Comparison of ENCODE assay signal across 9 cellular contexts in genomic region chr15:52261026-52261425, GRCh38. TPM values are rescaled to one million over a fixed set of nuclear protein-coding genes. Genes with fewer than 3 reads are reported as not detected.
DNase-seq lines count a peak whose midpoint lies in the region; TF ChIP-seq lines count a peak whose summit lies in the region.
"Had no signal": no experiment of that assay in that cellular context is flagged by ENCODE, and none has a peak within 500 bp of the region (broad histone marks: within the 10 kb centered on the region; RNA-seq: fewer than 3 reads in every experiment).

No MANE protein-coding gene starts in this region.

- peaks cover 15% of the 10 kb centered on the region for H3K36me3 Mint-ChIP-seq in activated naive CD4-positive, alpha-beta T cell treated with anti-CD3 and anti-CD28 coated beads, Interleukin-2, amount 10 ng/mL, durations not matched to agents 7 days and 5 days
- no peaks in the 10 kb centered on the region for H3K36me3 Mint-ChIP-seq in activated naive CD4-positive, alpha-beta T cell treated with anti-CD3 and anti-CD28 coated beads for 36 hours (ENCODE audit: low read depth)
- H3K36me3 Mint-ChIP-seq in activated T-helper 2 cell treated with anti-CD3 and anti-CD28 coated beads, Interferon-gamma antibody, Interleukin-2, Interleukin-4, amounts not matched to agents 10 μg/mL and 5 μg/mL and 100 μg/mL, durations not matched to agents 14 hours and 24 hours and 36 hours (ENCODE audit: low read depth) = peaks cover 11% of the 10 kb centered on the region
- H3K36me3 Mint-ChIP-seq in CD14-positive monocyte = no peaks in the 10 kb centered on the region

- peak overlapping the region; percentile 94 for H3K27ac Mint-ChIP-seq in activated naive CD4-positive, alpha-beta T cell treated with anti-CD3 and anti-CD28 coated beads, Interleukin-2, amount 10 ng/mL, durations not matched to agents 7 days and 5 days
- H3K27ac Mint-ChIP-seq in activated naive CD4-positive, alpha-beta T cell treated with anti-CD3 and anti-CD28 coated beads for 36 hours = no peak overlapping the region
- peak overlapping the region; percentile 84 for H3K27ac Mint-ChIP-seq in activated T-helper 2 cell treated with anti-CD3 and anti-CD28 coated beads, Interferon-gamma antibody, Interleukin-2, Interleukin-4, amounts not matched to agents 10 μg/mL and 5 μg/mL and 100 μg/mL, durations not matched to agents 14 hours and 24 hours and 36 hours
- H3K27ac Mint-ChIP-seq in CD14-positive monocyte = no peak overlapping the region

- H3K9me3 ChIP-seq in thyroid gland = no peaks in the 10 kb centered on the region
- H3K9me3 ChIP-seq: right lobe of liver had no signal

- peak overlapping the region; percentile 61 for H3K27ac ChIP-seq in mesendoderm (ENCODE audit: low read depth, low read length)
- peak overlapping the region; percentile 84 to 98 (median 88) for H3K27ac ChIP-seq in thyroid gland
- H3K27ac ChIP-seq: right lobe of liver had no signal

- peak overlapping the region; percentile 91 for H2BK5ac ChIP-seq in mesendoderm (ENCODE audit: low read length)

- H3K27me3 ChIP-seq in mesendoderm (ENCODE audit: insufficient read depth, low read length, poor library complexity) (no peaks in the 10 kb centered on the region), thyroid gland (no peaks in the 10 kb centered on the region)
- H3K27me3 ChIP-seq: right lobe of liver had no signal

- H3K9ac ChIP-seq in mesendoderm (ENCODE audit: low read length) = peak overlapping the region; percentile 35

- H3K27me3 Mint-ChIP-seq in activated naive CD4-positive, alpha-beta T cell treated with anti-CD3 and anti-CD28 coated beads, Interleukin-2, amount 10 ng/mL, durations not matched to agents 7 days and 5 days = peaks cover 5% of the 10 kb centered on the region
- no peaks in the 10 kb centered on the region for H3K27me3 Mint-ChIP-seq in activated naive CD4-positive, alpha-beta T cell treated with anti-CD3 and anti-CD28 coated beads for 36 hours (ENCODE audit: low read depth)
- no peaks in the 10 kb centered on the region for H3K27me3 Mint-ChIP-seq in activated T-helper 2 cell treated with anti-CD3 and anti-CD28 coated beads, Interferon-gamma antibody, Interleukin-2, Interleukin-4, amounts not matched to agents 10 μg/mL and 5 μg/mL and 100 μg/mL, durations not matched to agents 14 hours and 24 hours and 36 hours (ENCODE audit: low read depth)
- peaks cover 0 to 2% (median 1%) of the 10 kb centered on the region in 3 donors for H3K27me3 Mint-ChIP-seq in CD14-positive monocyte (ENCODE audit: low read depth in 3 of 3)

- no peak overlapping the region for H3K23ac ChIP-seq in mesendoderm (ENCODE audit: low read length)

- H3K4me1 ChIP-seq in mesendoderm (ENCODE audit: control insufficient read depth, low read depth, low read length) = peaks cover 9% of the 10 kb centered on the region
- peaks cover 21 to 33% of the 10 kb centered on the region in 2 donors for H3K4me1 ChIP-seq in thyroid gland
- H3K4me1 ChIP-seq: right lobe of liver had no signal

- peak overlapping the region; percentile 80 for H3K56ac ChIP-seq in mesendoderm (ENCODE audit: low read length)

- no peak for DNase-seq in activated naive CD4-positive, alpha-beta T cell treated with anti-CD3 and anti-CD28 coated beads, Interleukin-2, amount 10 ng/mL, durations not matched to agents 7 days and 5 days
- DNase-seq in activated naive CD4-positive, alpha-beta T cell treated with anti-CD3 and anti-CD28 coated beads for 36 hours = no peak
- DNase-seq in activated T-helper 2 cell treated with anti-CD3 and anti-CD28 coated beads, Interferon-gamma antibody, Interleukin-2, Interleukin-4, amounts not matched to agents 10 μg/mL and 5 μg/mL and 100 μg/mL, durations not matched to agents 14 hours and 24 hours and 36 hours (ENCODE audit: low spot score) = no peak
- DNase-seq in mesendoderm (no peak), thyroid gland (no peak), erythroblast (lab: John Stamatoyannopoulos, UW) (no peak), NCI-H2081 (lab: John Stamatoyannopoulos, UW) (no peak), CD14-positive monocyte (ENCODE audit: low spot score) (no peak)
- DNase-seq: right lobe of liver had no signal

- no peaks in the 10 kb centered on the region for H3K79me2 ChIP-seq in mesendoderm (ENCODE audit: control insufficient read depth, insufficient read depth, low read length)

- H3K4ac ChIP-seq in mesendoderm (ENCODE audit: low read depth, low read length) = peak overlapping the region; percentile 1

- peak overlapping the region; percentile 3 for H2BK120ac ChIP-seq in mesendoderm (ENCODE audit: low read depth, low read length)

- no CpG with 5 or more reads among the region's 10 CpGs for WGBS in mesendoderm (ENCODE audit: extremely low coverage, insufficient coverage, low lambda C conversion rate)
- 95 to 100% methylated on average over 6 to 10 of the region's 10 CpGs for WGBS in thyroid gland, 2 donors

- H3K4me1 Mint-ChIP-seq in activated naive CD4-positive, alpha-beta T cell treated with anti-CD3 and anti-CD28 coated beads, Interleukin-2, amount 10 ng/mL, durations not matched to agents 7 days and 5 days = peaks cover 75% of the 10 kb centered on the region
- peaks cover 37% of the 10 kb centered on the region for H3K4me1 Mint-ChIP-seq in activated naive CD4-positive, alpha-beta T cell treated with anti-CD3 and anti-CD28 coated beads for 36 hours (ENCODE audit: low read depth)
- peaks cover 46% of the 10 kb centered on the region for H3K4me1 Mint-ChIP-seq in activated T-helper 2 cell treated with anti-CD3 and anti-CD28 coated beads, Interferon-gamma antibody, Interleukin-2, Interleukin-4, amounts not matched to agents 10 μg/mL and 5 μg/mL and 100 μg/mL, durations not matched to agents 14 hours and 24 hours and 36 hours (ENCODE audit: low read depth)
- H3K4me1 Mint-ChIP-seq in CD14-positive monocyte = peaks cover 17% of the 10 kb centered on the region

- H2AK5ac ChIP-seq in mesendoderm (ENCODE audit: low read length) = peak overlapping the region; percentile 74

- H3K9me3 Mint-ChIP-seq in activated naive CD4-positive, alpha-beta T cell treated with anti-CD3 and anti-CD28 coated beads, Interleukin-2, amount 10 ng/mL, durations not matched to agents 7 days and 5 days = no peaks in the 10 kb centered on the region
- H3K9me3 Mint-ChIP-seq in activated naive CD4-positive, alpha-beta T cell treated with anti-CD3 and anti-CD28 coated beads for 36 hours = no peaks in the 10 kb centered on the region
- no peaks in the 10 kb centered on the region for H3K9me3 Mint-ChIP-seq in activated T-helper 2 cell treated with anti-CD3 and anti-CD28 coated beads, Interferon-gamma antibody, Interleukin-2, Interleukin-4, amounts not matched to agents 10 μg/mL and 5 μg/mL and 100 μg/mL, durations not matched to agents 14 hours and 24 hours and 36 hours
- no peaks in the 10 kb centered on the region for H3K9me3 Mint-ChIP-seq in CD14-positive monocyte

- H3K36me3 ChIP-seq in mesendoderm (ENCODE audit: control insufficient read depth, insufficient read depth, low read length) = no peaks in the 10 kb centered on the region
- peaks cover 9 to 10% of the 10 kb centered on the region in 2 donors for H3K36me3 ChIP-seq in thyroid gland
- H3K36me3 ChIP-seq: right lobe of liver had no signal

- H3K18ac ChIP-seq in mesendoderm (ENCODE audit: low read length) = peak overlapping the region; percentile 55

- no peaks in the 10 kb centered on the region for H3K79me1 ChIP-seq in mesendoderm (ENCODE audit: low read length)

- no peak overlapping the region for H3K4me3 Mint-ChIP-seq in activated naive CD4-positive, alpha-beta T cell treated with anti-CD3 and anti-CD28 coated beads, Interleukin-2, amount 10 ng/mL, durations not matched to agents 7 days and 5 days
- no peak overlapping the region for H3K4me3 Mint-ChIP-seq in activated naive CD4-positive, alpha-beta T cell treated with anti-CD3 and anti-CD28 coated beads for 36 hours
- no peak overlapping the region for H3K4me3 Mint-ChIP-seq in activated T-helper 2 cell treated with anti-CD3 and anti-CD28 coated beads, Interferon-gamma antibody, Interleukin-2, Interleukin-4, amounts not matched to agents 10 μg/mL and 5 μg/mL and 100 μg/mL, durations not matched to agents 14 hours and 24 hours and 36 hours (ENCODE audit: low read depth)
- H3K4me3 Mint-ChIP-seq in CD14-positive monocyte = no peak overlapping the region

- H4K8ac ChIP-seq in mesendoderm (ENCODE audit: low read depth, low read length) = no peak overlapping the region

- intact Hi-C loops in activated naive CD4-positive, alpha-beta T cell treated with anti-CD3 and anti-CD28 coated beads for 36 hours (cut with micrococcal nuclease) = no loop called here
- intact Hi-C loops in activated T-helper 2 cell treated with anti-CD3 and anti-CD28 coated beads, Interferon-gamma antibody, Interleukin-2, Interleukin-4, amounts not matched to agents 10 μg/mL and 5 μg/mL and 100 μg/mL, durations not matched to agents 14 hours and 24 hours and 36 hours (cut with micrococcal nuclease) = no loop called here
- intact Hi-C loops in thyroid gland (cut with DNase I) = no loop called here
- intact Hi-C loops in CD14-positive monocyte (cut with micrococcal nuclease) = no loop called here

- H3K4me3 ChIP-seq in mesendoderm (ENCODE audit: low read length) (no peak overlapping the region), thyroid gland (replicated peaks in 1 of 3) (no peak overlapping the region)
- H3K4me3 ChIP-seq: right lobe of liver had no signal

- TF ChIP-seq POLR2A in thyroid gland (IDR thresholded peaks at IDR 0.05) (no peak), erythroblast (IDR thresholded peaks at IDR 0.05; ENCODE audit: low read length) (no peak)

- no peak overlapping the region for H2BK15ac ChIP-seq in mesendoderm (replicated peaks; ENCODE audit: low read depth)

- no peak for TF ChIP-seq CTCF in thyroid gland (IDR thresholded peaks at IDR 0.05)
- TF ChIP-seq CTCF in CD14-positive monocyte (IDR thresholded peaks at IDR 0.05) = no peak

- CTCF ChIA-PET in activated naive CD4-positive, alpha-beta T cell treated with anti-CD3 and anti-CD28 coated beads, Interleukin-2, amount 10 ng/mL, durations not matched to agents 7 days and 5 days (lab: Charles Lee) = interaction anchor here (0.6 to 2.7 kb wide), 7 partner anchors 34 to 474 kb away, joined by 3 to 14 read pairs (median 3); partner anchors contain the start of gene MYO5C
- CTCF ChIA-PET in activated naive CD4-positive, alpha-beta T cell treated with anti-CD3 and anti-CD28 coated beads for 36 hours (lab: Charles Lee) = interaction anchor here (0.5 to 2.7 kb wide), 4 partner anchors 34 to 475 kb away, joined by 3 to 7 read pairs (median 4); no protein-coding TSS in a partner anchor

- H4K5ac ChIP-seq in mesendoderm (ENCODE audit: low read length) = no peak overlapping the region

- no peak overlapping the region for H3K4me2 ChIP-seq in mesendoderm (ENCODE audit: low read length)

RNA-seq across cellular contexts. Expression of gene MYO5C, which starts 34.6 kb away (rescaled TPM):
- total RNA-seq in activated naive CD4-positive, alpha-beta T cell treated with anti-CD3 and anti-CD28 coated beads for 36 hours = under 1 TPM; 0.19 to 0.25 TPM
- 0.32 and 0.64 TPM in 2 replicates for total RNA-seq in activated T-helper 2 cell treated with anti-CD3 and anti-CD28 coated beads, Interferon-gamma antibody, Interleukin-2, Interleukin-4, amounts not matched to agents 10 μg/mL and 5 μg/mL and 100 μg/mL, durations not matched to agents 14 hours and 24 hours and 36 hours
- polyA plus RNA-seq in mesendoderm (2013, experiment 1 of 2) = 7.4 TPM
- 8.0 TPM for polyA plus RNA-seq in mesendoderm (2013, experiment 2 of 2)
- total RNA-seq in thyroid gland = 100 to 1,000 TPM in 2 of 4 donors, 10 to 100 TPM in 2; 84.0 to 130 (median 101) TPM
- polyA plus RNA-seq in CD14-positive monocyte = not detected

Comparison
In these comparisons a context has a peak if more than half of its experiments do, and no peak if none do; other contexts are left out.
1. H3K27ac Mint-ChIP-seq: peak in activated naive CD4-positive, alpha-beta T cell treated with anti-CD3 and anti-CD28 coated beads, Interleukin-2, amount 10 ng/mL, durations not matched to agents 7 days and 5 days (single experiment) and activated T-helper 2 cell treated with anti-CD3 and anti-CD28 coated beads, Interferon-gamma antibody, Interleukin-2, Interleukin-4, amounts not matched to agents 10 μg/mL and 5 μg/mL and 100 μg/mL, durations not matched to agents 14 hours and 24 hours and 36 hours (single experiment); none in activated naive CD4-positive, alpha-beta T cell treated with anti-CD3 and anti-CD28 coated beads for 36 hours (single experiment) and CD14-positive monocyte (0 of 7).
2. RNA of gene MYO5C, which starts 34.6 kb away (total RNA-seq): 84.0 to 130 TPM in thyroid gland; 0.32 to 0.64 TPM in activated T-helper 2 cell treated with anti-CD3 and anti-CD28 coated beads, Interferon-gamma antibody, Interleukin-2, Interleukin-4, amounts not matched to agents 10 μg/mL and 5 μg/mL and 100 μg/mL, durations not matched to agents 14 hours and 24 hours and 36 hours and 0.19 to 0.25 TPM in activated naive CD4-positive, alpha-beta T cell treated with anti-CD3 and anti-CD28 coated beads for 36 hours; every median in the first group is over 10 times any median in the second.